Comparison of ENCODE assay signal across 8 cellular contexts in the genomic region with DNA sequence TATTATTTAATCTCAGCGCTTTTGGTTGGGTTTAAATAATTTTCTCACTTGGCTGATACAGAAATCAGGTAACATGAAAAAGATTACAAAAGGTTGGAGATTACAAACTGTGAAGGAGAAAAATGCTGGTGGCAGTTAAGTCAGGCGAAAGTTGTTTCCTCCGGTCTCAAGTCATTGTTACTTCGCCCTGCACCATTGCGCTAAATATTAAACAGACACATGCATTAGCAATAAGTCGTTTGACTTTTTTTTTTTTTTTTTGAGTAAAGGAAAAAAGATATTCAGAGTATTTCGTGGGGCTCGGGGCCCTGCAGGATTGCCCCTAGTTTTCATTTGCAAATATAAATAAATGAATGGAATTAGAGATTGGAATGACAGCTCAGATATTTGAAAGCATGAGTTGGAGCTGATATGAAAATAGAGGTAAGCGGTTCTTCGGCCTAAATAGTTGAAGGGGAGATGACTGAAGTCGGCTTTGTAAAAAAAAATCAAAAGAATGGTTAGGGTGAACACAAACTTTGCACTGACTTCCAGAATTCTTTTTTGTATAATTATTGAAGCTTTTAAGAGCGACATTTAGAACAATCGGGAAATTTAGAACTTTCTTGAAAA. TPM values are rescaled to one million over a fixed set of nuclear protein-coding genes. Genes with fewer than 3 reads are reported as not detected.
DNase-seq lines count a peak whose midpoint lies in the region; TF ChIP-seq lines count a peak whose summit lies in the region.

No MANE protein-coding gene starts in this region.

- peak overlapping the region; percentile 61 for H3K4me3 ChIP-seq in HAP-1
- H3K4me3 ChIP-seq in SJCRH30 = peak overlapping the region; percentile 74
- H3K4me3 ChIP-seq in fibroblast of pulmonary artery (replicated peaks; ENCODE audit: low read depth, low read length) = peak overlapping the region; percentile 91
- peak overlapping the region; percentile 59 to 65 (median 63) for H3K4me3 ChIP-seq in sigmoid colon

- peak overlapping the region; percentile 60; the same call in 1 of the 2 replicates for H3K27ac ChIP-seq in SJCRH30
- H3K27ac ChIP-seq in sigmoid colon = peak overlapping the region in 3 of 4 donors; percentile 77 to 84 (median 78)

- 10 to 18% methylated on average over 13 of the region's 13 CpGs for WGBS in sigmoid colon, 2 donors

- TF ChIP-seq CTCF in fibroblast of pulmonary artery (IDR thresholded peaks at IDR 0.05; ENCODE audit: low read length, missing control alignments) = no peak
- TF ChIP-seq CTCF in sigmoid colon (IDR thresholded peaks at IDR 0.05) = no peak

- intact Hi-C loops in sigmoid colon (cut with DNase I) = loop anchor here (5.0 kb wide), 1 partner anchor 754 kb away; a partner anchor contains a TSS

- H3K27me3 ChIP-seq in HAP-1 (ENCODE audit: low read depth) (no peaks in the 10 kb centered on the region), SJCRH30 (no peaks in the 10 kb centered on the region), sigmoid colon (no peaks in the 10 kb centered on the region)

- in situ Hi-C loops in HAP-1 (cut with MboI; ENCODE audit: low sequenced_read_pairs) = loop anchor here (25.0 kb wide), 1 partner anchor 719 kb away; no protein-coding TSS in a partner anchor

- H3K9me3 ChIP-seq in HAP-1 = no peaks in the 10 kb centered on the region
- 0 out of 2 replicates have a peak, but pooled peaks cover 4% of the 10 kb centered on the region for H3K9me3 ChIP-seq in SJCRH30 (replicated peaks)
- H3K9me3 ChIP-seq in sigmoid colon = no peaks in the 10 kb centered on the region

- no peak for TF ChIP-seq EP300 in sigmoid colon (IDR thresholded peaks at IDR 0.05)

- TF ChIP-seq POLR2A in sigmoid colon (IDR thresholded peaks at IDR 0.05) = no peak

- DNase-seq in HAP-1 (ENCODE audit: low spot score in 2 of 2) (no peak), SJCRH30 (peak in 1 of 2 experiments; percentile 26), fibroblast of pulmonary artery (ENCODE audit: low read depth) (peak; percentile 17), sigmoid colon (no peak), DMS79 treated with DMSO at 0.1 percent for 48 hours (lab: John Stamatoyannopoulos, UW) (no peak), ureter (ENCODE audit: low spot score) (no peak), HuH-7.5 (ENCODE audit: low spot score) (no peak)
- no peak for DNase-seq in effector CD8-positive, alpha-beta T cell (lab: John Stamatoyannopoulos, UW)

- H3K36me3 ChIP-seq in HAP-1 (replicated peaks) (no peaks in the 10 kb centered on the region), SJCRH30 (no peaks in the 10 kb centered on the region), sigmoid colon (no peaks in the 10 kb centered on the region)

- H3K4me1 ChIP-seq in HAP-1 = peaks cover 21% of the 10 kb centered on the region
- peaks cover 3% of the 10 kb centered on the region; the same call in 1 of the 2 replicates for H3K4me1 ChIP-seq in SJCRH30
- H3K4me1 ChIP-seq in sigmoid colon = peaks cover 0 to 21% (median 8%) of the 10 kb centered on the region in 4 donors

RNA-seq across cellular contexts. Expression of a gene that starts 0.9 kb away (rescaled TPM):
- 41.3 and 46.2 TPM in 2 replicates for total RNA-seq in SJCRH30 (2014; rRNA removed; shearing (Covaris generic))
- total RNA-seq in sigmoid colon (10 to 100 TPM in 2 of 4 donors, 1 to 10 TPM in 2; 3.3 to 13.2 (median 10.8) TPM), ureter (27.4 TPM)
- 10 to 100 TPM; 13.5 to 28.4 (median 21.6) TPM for polyA plus RNA-seq in sigmoid colon
